12 cellular contexts compared by ENCODE assay signal in genomic region chr10:26855186-26855585, GRCh38. TPM values are rescaled to one million over a fixed set of nuclear protein-coding genes. Genes with fewer than 3 reads are reported as not detected.
DNase-seq lines count a peak whose midpoint lies in the region; ATAC-seq, FAIRE-seq and TF ChIP-seq lines count a peak whose summit lies in the region.
"Had no signal": no experiment of that assay in that cellular context is flagged by ENCODE, and none has a peak within 500 bp of the region (broad histone marks: within the 10 kb centered on the region; RNA-seq: fewer than 3 reads in every experiment).

No MANE protein-coding gene starts in this region.

- intact Hi-C loops in upper lobe of right lung (cut with DNase I): no loop called here

- FAIRE-seq in RCC 7860 (lab: Jason Lieb, UNC): peak; percentile 17

- peaks cover 52% of the 10 kb centered on the region for H3K4me1 ChIP-seq in upper lobe of right lung

- no peaks in the 10 kb centered on the region for H3K27me3 ChIP-seq in upper lobe of right lung

- H3K27ac Mint-ChIP-seq in activated naive CD8-positive, alpha-beta T cell: no peak overlapping the region
- no peak overlapping the region for H3K27ac Mint-ChIP-seq in activated naive CD8-positive, alpha-beta T cell treated with anti-CD3 and anti-CD28 coated beads for 36 hours
- H3K27ac Mint-ChIP-seq: T-helper 2 cell treated with Interferon-gamma antibody and Interleukin-4, amounts not matched to agents 5 μg/mL and 100 μg/mL, for 36 hours had no signal

- H3K36me3 Mint-ChIP-seq in activated naive CD8-positive, alpha-beta T cell: peaks cover 8% of the 10 kb centered on the region
- peaks cover 10% of the 10 kb centered on the region for H3K36me3 Mint-ChIP-seq in activated naive CD8-positive, alpha-beta T cell treated with anti-CD3 and anti-CD28 coated beads for 36 hours

- no peaks in the 10 kb centered on the region for H3K36me3 ChIP-seq in upper lobe of right lung

- H3K4me3 ChIP-seq in fibroblast of mammary gland (ENCODE audit: control insufficient read depth, low read depth, low read length) (no peak overlapping the region), upper lobe of right lung (no peak overlapping the region)
- H3K4me3 ChIP-seq: GM23338 had no signal

- no peaks in the 10 kb centered on the region for H3K9me3 ChIP-seq in upper lobe of right lung

- ATAC-seq in upper lobe of right lung (peak; percentile 10), GM21619 (IDR thresholded peaks at IDR 0.05; ENCODE audit: unreplicated experiment) (no peak)
- ATAC-seq: GM23338 had no signal

- TF ChIP-seq CTCF in fibroblast of mammary gland (conservative IDR thresholded peaks at IDR 0.05; ENCODE audit: control insufficient read depth, insufficient read depth, low read depth, low read length) (no peak), upper lobe of right lung (IDR thresholded peaks at IDR 0.05) (no peak)

- peaks cover 55% of the 10 kb centered on the region for H3K4me1 Mint-ChIP-seq in activated naive CD8-positive, alpha-beta T cell (ENCODE audit: low read depth)
- peaks cover 54% of the 10 kb centered on the region for H3K4me1 Mint-ChIP-seq in activated naive CD8-positive, alpha-beta T cell treated with anti-CD3 and anti-CD28 coated beads for 36 hours

- peak overlapping the region; percentile 9 for H3K4me3 Mint-ChIP-seq in activated naive CD8-positive, alpha-beta T cell
- H3K4me3 Mint-ChIP-seq in activated naive CD8-positive, alpha-beta T cell treated with anti-CD3 and anti-CD28 coated beads for 36 hours: no peak overlapping the region
- H3K4me3 Mint-ChIP-seq: GM23338; T-helper 2 cell treated with Interferon-gamma antibody and Interleukin-4, amounts not matched to agents 5 μg/mL and 100 μg/mL, for 36 hours had no signal

- no peak for DNase-seq in activated naive CD8-positive, alpha-beta T cell treated with anti-CD3 and anti-CD28 coated beads for 36 hours
- DNase-seq in RCC 7860 (ENCODE audit: low spot score) (no peak), fibroblast of mammary gland (ENCODE audit: low read depth) (peak; percentile 57), upper lobe of right lung (no peak), inferior parietal cortex (ENCODE audit: extremely low spot score) (no peak), NCI-H2081 treated with DMSO at 0.1 percent for 48 hours (lab: John Stamatoyannopoulos, UW) (no peak)
- DNase-seq: activated CD8-positive, alpha-beta memory T cell treated with anti-CD3 and anti-CD28 coated beads, Interleukin-2, amount 50 U/mL, for 48 hours; NCI-H2081 had no signal

- peaks cover 3% of the 10 kb centered on the region for H3K9me3 Mint-ChIP-seq in activated naive CD8-positive, alpha-beta T cell (ENCODE audit: low read depth)
- H3K9me3 Mint-ChIP-seq in activated naive CD8-positive, alpha-beta T cell treated with anti-CD3 and anti-CD28 coated beads for 36 hours: no peaks in the 10 kb centered on the region
- H3K9me3 Mint-ChIP-seq: GM23338; T-helper 2 cell treated with Interferon-gamma antibody and Interleukin-4, amounts not matched to agents 5 μg/mL and 100 μg/mL, for 36 hours had no signal

- no peaks in the 10 kb centered on the region for H3K27me3 Mint-ChIP-seq in activated naive CD8-positive, alpha-beta T cell
- H3K27me3 Mint-ChIP-seq in activated naive CD8-positive, alpha-beta T cell treated with anti-CD3 and anti-CD28 coated beads for 36 hours: no peaks in the 10 kb centered on the region

- H3K27ac ChIP-seq in upper lobe of right lung: no peak overlapping the region

RNA-seq across cellular contexts. Expression of gene ABI1, which starts 5.6 kb away (rescaled TPM):
- 10 to 100 TPM; 31.4 to 31.7 TPM for total RNA-seq in activated naive CD8-positive, alpha-beta T cell treated with anti-CD3 and anti-CD28 coated beads for 36 hours
- 52.4 TPM for total RNA-seq in upper lobe of right lung
